Comparison of ENCODE assay signal across 13 cellular contexts in the genomic region with DNA sequence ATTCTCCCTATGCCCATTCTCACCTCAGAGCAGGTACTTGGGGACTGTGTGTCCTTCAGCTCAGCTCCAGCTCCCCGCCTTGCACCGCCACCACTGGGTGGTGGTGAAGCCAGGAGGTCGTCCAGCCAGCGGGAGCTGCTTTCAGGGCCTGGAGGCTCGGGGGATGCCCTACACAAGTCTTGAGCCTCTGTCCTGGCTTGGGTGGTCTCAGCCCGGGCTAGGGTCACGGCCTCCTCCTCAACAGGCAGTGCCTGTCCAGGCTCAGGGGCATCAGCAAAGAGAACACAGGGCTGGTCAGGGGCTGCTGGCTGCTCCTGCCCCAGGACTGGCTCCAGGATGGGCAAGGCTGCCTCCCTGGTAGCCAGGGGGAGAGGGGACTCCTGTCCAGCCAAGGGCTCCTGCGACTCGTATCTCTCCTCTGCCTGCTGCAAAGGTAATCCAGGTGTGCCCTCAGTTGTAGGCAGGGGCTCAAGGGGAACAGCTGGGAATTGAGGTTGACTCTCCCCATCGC. TPM values are rescaled to one million over a fixed set of nuclear protein-coding genes. Genes with fewer than 3 reads are reported as not detected.
DNase-seq lines count a peak whose midpoint lies in the region; ATAC-seq and TF ChIP-seq lines count a peak whose summit lies in the region.
"Had no signal": no experiment of that assay in that cellular context is flagged by ENCODE, and none has a peak within 500 bp of the region (broad histone marks: within the 10 kb centered on the region; RNA-seq: fewer than 3 reads in every experiment).

No MANE protein-coding gene starts in this region.

- H3K4me1 ChIP-seq in uterus: peaks cover 17 to 22% of the 10 kb centered on the region in 2 donors

- POLR2A ChIA-PET in activated naive CD8-positive, alpha-beta T cell treated with anti-CD3 and anti-CD28 coated beads, Interleukin-2, amount 10 ng/mL, durations not matched to agents 7 days and 5 days (lab: Charles Lee): interaction anchor here (1.6 kb wide), 1 partner anchor 22 kb away, joined by 11 read pairs; a partner anchor contains a TSS
- POLR2A ChIA-PET in naive thymus-derived CD8-positive, alpha-beta T cell (lab: Charles Lee): interaction anchor here (1.5 kb wide), 1 partner anchor 23 kb away, joined by 6 read pairs; a partner anchor contains a TSS

- H3K36me3 ChIP-seq in uterus: no peaks in the 10 kb centered on the region

- ATAC-seq in activated naive CD8-positive, alpha-beta T cell treated with anti-CD3 and anti-CD28 coated beads, Interleukin-2, amount 10 ng/mL, durations not matched to agents 7 days and 5 days (ENCODE audit: low read depth): no peak
- no peak for ATAC-seq in activated naive CD8-positive, alpha-beta T cell treated with anti-CD3 and anti-CD28 coated beads, Interleukin-2, amount 50 U/mL, for 24 hours
- no peak for ATAC-seq in naive thymus-derived CD8-positive, alpha-beta T cell
- ATAC-seq: foreskin keratinocyte, GM12878 had no signal

- H3K9me3 Mint-ChIP-seq in activated naive CD8-positive, alpha-beta T cell treated with anti-CD3 and anti-CD28 coated beads, Interleukin-2, amount 10 ng/mL, durations not matched to agents 7 days and 5 days: no peaks in the 10 kb centered on the region
- no peaks in the 10 kb centered on the region for H3K9me3 Mint-ChIP-seq in activated naive CD8-positive, alpha-beta T cell treated with anti-CD3 and anti-CD28 coated beads, Interleukin-2, amount 50 U/mL, for 24 hours
- no peaks in the 10 kb centered on the region for H3K9me3 Mint-ChIP-seq in chondrocyte (ENCODE audit: low read depth)
- H3K9me3 Mint-ChIP-seq in naive thymus-derived CD8-positive, alpha-beta T cell: no peaks in the 10 kb centered on the region

- peak overlapping the region; percentile 55 for H3K4me3 Mint-ChIP-seq in activated naive CD8-positive, alpha-beta T cell treated with anti-CD3 and anti-CD28 coated beads, Interleukin-2, amount 10 ng/mL, durations not matched to agents 7 days and 5 days
- H3K4me3 Mint-ChIP-seq in activated naive CD8-positive, alpha-beta T cell treated with anti-CD3 and anti-CD28 coated beads, Interleukin-2, amount 50 U/mL, for 24 hours: no peak overlapping the region
- H3K4me3 Mint-ChIP-seq in chondrocyte (ENCODE audit: unreplicated experiment): no peak overlapping the region
- peak overlapping the region in 7 of 10 donors; percentile 60 to 77 (median 66) for H3K4me3 Mint-ChIP-seq in naive thymus-derived CD8-positive, alpha-beta T cell

- H3K27me3 ChIP-seq in uterus: no peaks in the 10 kb centered on the region
- H3K27me3 ChIP-seq: foreskin keratinocyte had no signal

- H3K4me3 ChIP-seq in uterus: no peak overlapping the region
- H3K4me3 ChIP-seq: GM12878 had no signal

- H3K27ac Mint-ChIP-seq in activated naive CD8-positive, alpha-beta T cell treated with anti-CD3 and anti-CD28 coated beads, Interleukin-2, amount 10 ng/mL, durations not matched to agents 7 days and 5 days: peak overlapping the region; percentile 56
- no peak overlapping the region for H3K27ac Mint-ChIP-seq in activated naive CD8-positive, alpha-beta T cell treated with anti-CD3 and anti-CD28 coated beads, Interleukin-2, amount 50 U/mL, for 24 hours
- H3K27ac Mint-ChIP-seq in chondrocyte (ENCODE audit: unreplicated experiment): peak overlapping the region; percentile 95
- peak overlapping the region in 1 of 10 donors; percentile 73 for H3K27ac Mint-ChIP-seq in naive thymus-derived CD8-positive, alpha-beta T cell

- H3K36me3 Mint-ChIP-seq in activated naive CD8-positive, alpha-beta T cell treated with anti-CD3 and anti-CD28 coated beads, Interleukin-2, amount 10 ng/mL, durations not matched to agents 7 days and 5 days: peaks cover 2% of the 10 kb centered on the region
- H3K36me3 Mint-ChIP-seq in activated naive CD8-positive, alpha-beta T cell treated with anti-CD3 and anti-CD28 coated beads, Interleukin-2, amount 50 U/mL, for 24 hours (ENCODE audit: low read depth): peaks cover 7% of the 10 kb centered on the region
- peaks cover 28% of the 10 kb centered on the region for H3K36me3 Mint-ChIP-seq in chondrocyte (ENCODE audit: low read depth)
- H3K36me3 Mint-ChIP-seq in naive thymus-derived CD8-positive, alpha-beta T cell: peaks cover 0 to 5% (median 2%) of the 10 kb centered on the region in 3 donors

- peaks cover 13% of the 10 kb centered on the region for H3K4me1 Mint-ChIP-seq in activated naive CD8-positive, alpha-beta T cell treated with anti-CD3 and anti-CD28 coated beads, Interleukin-2, amount 10 ng/mL, durations not matched to agents 7 days and 5 days
- H3K4me1 Mint-ChIP-seq in activated naive CD8-positive, alpha-beta T cell treated with anti-CD3 and anti-CD28 coated beads, Interleukin-2, amount 50 U/mL, for 24 hours: peaks cover 14% of the 10 kb centered on the region
- peaks cover 55% of the 10 kb centered on the region for H3K4me1 Mint-ChIP-seq in chondrocyte (ENCODE audit: low read depth)
- peaks cover 6 to 15% (median 13%) of the 10 kb centered on the region in 4 donors for H3K4me1 Mint-ChIP-seq in naive thymus-derived CD8-positive, alpha-beta T cell

- no peak for TF ChIP-seq CTCF in chondrocyte (IDR thresholded peaks at IDR 0.05)
- TF ChIP-seq CTCF in uterus (IDR thresholded peaks at IDR 0.05): no peak

- no peak for DNase-seq in activated naive CD8-positive, alpha-beta T cell treated with anti-CD3 and anti-CD28 coated beads, Interleukin-2, amount 10 ng/mL, durations not matched to agents 7 days and 5 days
- no peak for DNase-seq in activated naive CD8-positive, alpha-beta T cell treated with anti-CD3 and anti-CD28 coated beads, Interleukin-2, amount 50 U/mL, for 24 hours
- peak; percentile 82 for DNase-seq in chondrocyte (ENCODE audit: low spot score)
- DNase-seq in naive thymus-derived CD8-positive, alpha-beta T cell: no peak
- no peak for DNase-seq in uterus
- no peak for DNase-seq in CD1c-positive myeloid dendritic cell (ENCODE audit: extremely low spot score)
- DNase-seq in stimulated activated CD4-positive, alpha-beta T cell treated with anti-CD3 and anti-CD28 coated beads, Interleukin-4, amount 100 ng/mL, for 1 hour: no peak
- no peak for DNase-seq in midbrain (lab: John Stamatoyannopoulos, UW)
- DNase-seq: activated CD4-positive, alpha-beta T cell treated with anti-CD3 and anti-CD28 coated beads, Interleukin-2, amount 50 U/mL, for 48 hours; C1 segment of cervical spinal cord; foreskin keratinocyte; KG1 had no signal

- H3K9me3 ChIP-seq in uterus: no peaks in the 10 kb centered on the region

- H3K27ac ChIP-seq in uterus: peak overlapping the region; percentile 91 to 95

- intact Hi-C loops in uterus (cut with DNase I; ENCODE audit: low total_unique reads): no loop called here

- no peak for TF ChIP-seq POLR2A in uterus (IDR thresholded peaks at IDR 0.05)

- no peaks in the 10 kb centered on the region for H3K27me3 Mint-ChIP-seq in activated naive CD8-positive, alpha-beta T cell treated with anti-CD3 and anti-CD28 coated beads, Interleukin-2, amount 10 ng/mL, durations not matched to agents 7 days and 5 days
- no peaks in the 10 kb centered on the region for H3K27me3 Mint-ChIP-seq in activated naive CD8-positive, alpha-beta T cell treated with anti-CD3 and anti-CD28 coated beads, Interleukin-2, amount 50 U/mL, for 24 hours
- no peaks in the 10 kb centered on the region for H3K27me3 Mint-ChIP-seq in chondrocyte (ENCODE audit: low read depth)
- H3K27me3 Mint-ChIP-seq in naive thymus-derived CD8-positive, alpha-beta T cell: no peaks in the 10 kb centered on the region

RNA-seq across cellular contexts. Expression of a gene that starts 12.2 kb away (rescaled TPM):
- total RNA-seq in activated naive CD8-positive, alpha-beta T cell treated with anti-CD3 and anti-CD28 coated beads, Interleukin-2, amount 10 ng/mL, durations not matched to agents 7 days and 5 days: 10 to 100 TPM; 15.7 to 18.0 TPM
- total RNA-seq in chondrocyte: 112 to 181 TPM (median 164 TPM) in 3 replicates
- total RNA-seq in naive thymus-derived CD8-positive, alpha-beta T cell: 10 to 100 TPM; 18.8 to 20.9 TPM
- 1 to 10 TPM in 2 of 3 donors, under 1 TPM in 1; 0.97 to 6.7 (median 2.5) TPM for polyA plus RNA-seq in naive thymus-derived CD8-positive, alpha-beta T cell
- total RNA-seq in uterus: 100 to 1,000 TPM in 1 of 4 donors, 10 to 100 TPM in 3; 22.5 to 269 (median 70.8) TPM

RNA-seq across cellular contexts. Expression of a gene that starts 23.1 kb away (rescaled TPM):
- 100 to 1,000 TPM; 127 to 130 TPM for total RNA-seq in activated naive CD8-positive, alpha-beta T cell treated with anti-CD3 and anti-CD28 coated beads, Interleukin-2, amount 10 ng/mL, durations not matched to agents 7 days and 5 days
- total RNA-seq in chondrocyte (56.8 to 76.3 TPM (median 58.8 TPM) in 3 replicates), uterus (100 to 1,000 TPM in 1 of 4 donors, 10 to 100 TPM in 3; 29.4 to 115 (median 75.3) TPM)
- 10 to 100 TPM; 72.7 to 74.5 TPM for total RNA-seq in naive thymus-derived CD8-positive, alpha-beta T cell
- polyA plus RNA-seq in naive thymus-derived CD8-positive, alpha-beta T cell: 10 to 100 TPM; 35.9 to 41.0 (median 38.0) TPM

RNA-seq across cellular contexts. Expression of a gene that starts 25.6 kb away (rescaled TPM):
- not detected for total RNA-seq in activated naive CD8-positive, alpha-beta T cell treated with anti-CD3 and anti-CD28 coated beads, Interleukin-2, amount 10 ng/mL, durations not matched to agents 7 days and 5 days
- total RNA-seq in chondrocyte: not detected in 3 replicates
- total RNA-seq in naive thymus-derived CD8-positive, alpha-beta T cell: not detected
- polyA plus RNA-seq in naive thymus-derived CD8-positive, alpha-beta T cell: not detected
- total RNA-seq in uterus: under 1 TPM in 1 of 4 donors, not detected in 3; 0.69 TPM
- total RNA-seq: foreskin keratinocyte, GM12878 had no signal
- polyA plus RNA-seq: foreskin keratinocyte had no signal

Comparison
In these comparisons a context has a peak if more than half of its experiments do, and no peak if none do; other contexts are left out.
1. H3K4me3 Mint-ChIP-seq: peak in activated naive CD8-positive, alpha-beta T cell treated with anti-CD3 and anti-CD28 coated beads, Interleukin-2, amount 10 ng/mL, durations not matched to agents 7 days and 5 days (single experiment) and naive thymus-derived CD8-positive, alpha-beta T cell (7 of 10); none in activated naive CD8-positive, alpha-beta T cell treated with anti-CD3 and anti-CD28 coated beads, Interleukin-2, amount 50 U/mL, for 24 hours (single experiment) and chondrocyte (single experiment).